Comparison of ENCODE assay signal across 8 cellular contexts in genomic region chr1:101293461-101294045, GRCh38. TPM values are rescaled to one million over a fixed set of nuclear protein-coding genes. Genes with fewer than 3 reads are reported as not detected.
A peak's percentile ranks its signal among the peaks of the same experiment; 100 is the strongest.
DNase-seq lines count a peak whose midpoint lies in the region; ATAC-seq and TF ChIP-seq lines count a peak whose summit lies in the region.

No MANE protein-coding gene starts in this region.

- H3K9me3 Mint-ChIP-seq in activated T-cell treated with anti-CD3 and anti-CD28 coated beads, Interleukin-2, amount 50 U/mL, for 24 hours: no peaks in the 10 kb centered on the region

- H3K27me3 Mint-ChIP-seq in activated T-cell treated with anti-CD3 and anti-CD28 coated beads, Interleukin-2, amount 50 U/mL, for 24 hours: no peaks in the 10 kb centered on the region

- DNase-seq in activated naive CD4-positive, alpha-beta T cell treated with Interleukin-2 at 50 U/mL for 16 hours: peak; percentile 69
- no peak for DNase-seq in activated naive CD4-positive, alpha-beta T cell (lab: John Stamatoyannopoulos, UW)
- DNase-seq in activated T-cell treated with anti-CD3 and anti-CD28 coated beads, Interleukin-2, amount 50 U/mL, for 24 hours: no peak
- peak; percentile 73 for DNase-seq in stimulated activated CD4-positive, alpha-beta T cell treated with anti-CD3 and anti-CD28 coated beads, Interleukin-4, amount 100 ng/mL, for 24 hours
- DNase-seq in NCI-H1105 (lab: John Stamatoyannopoulos, UW) (no peak), right atrium auricular region (ENCODE audit: low spot score) (no peak), thyroid gland (no peak)

- intact Hi-C loops in thyroid gland (cut with DNase I): no loop called here

- WGBS in thyroid gland, 2 donors: 83 to 92% methylated on average over 4 of the region's 4 CpGs

- H3K36me3 ChIP-seq in right atrium auricular region: no peaks in the 10 kb centered on the region
- no peaks in the 10 kb centered on the region for H3K36me3 ChIP-seq in thyroid gland

- H3K4me1 ChIP-seq in right atrium auricular region (no peaks in the 10 kb centered on the region), thyroid gland (no peaks in the 10 kb centered on the region)

- H3K36me3 Mint-ChIP-seq in activated T-cell treated with anti-CD3 and anti-CD28 coated beads, Interleukin-2, amount 50 U/mL, for 24 hours (ENCODE audit: low read depth): no peaks in the 10 kb centered on the region

- peak; percentile 60 for ATAC-seq in HG03354 (IDR thresholded peaks at IDR 0.05; ENCODE audit: poor library complexity, severe bottlenecking, unreplicated experiment)

- no peak overlapping the region for H3K4me3 ChIP-seq in right atrium auricular region
- H3K4me3 ChIP-seq in thyroid gland (replicated peaks in 1 of 3): no peak overlapping the region

- TF ChIP-seq CTCF in right atrium auricular region (IDR thresholded peaks at IDR 0.05) (no peak), thyroid gland (IDR thresholded peaks at IDR 0.05) (no peak)

- peak overlapping the region; percentile 5 for H3K4me3 Mint-ChIP-seq in activated T-cell treated with anti-CD3 and anti-CD28 coated beads, Interleukin-2, amount 50 U/mL, for 24 hours

- H3K27ac ChIP-seq in right atrium auricular region (no peak overlapping the region), thyroid gland (no peak overlapping the region)

- peaks cover 82% of the 10 kb centered on the region for H3K4me1 Mint-ChIP-seq in activated T-cell treated with anti-CD3 and anti-CD28 coated beads, Interleukin-2, amount 50 U/mL, for 24 hours (ENCODE audit: low read depth)

- H3K9me3 ChIP-seq in right atrium auricular region: no peaks in the 10 kb centered on the region
- H3K9me3 ChIP-seq in thyroid gland: no peaks in the 10 kb centered on the region

- no peaks in the 10 kb centered on the region for H3K27me3 ChIP-seq in right atrium auricular region
- H3K27me3 ChIP-seq in thyroid gland: no peaks in the 10 kb centered on the region

- H3K27ac Mint-ChIP-seq in activated T-cell treated with anti-CD3 and anti-CD28 coated beads, Interleukin-2, amount 50 U/mL, for 24 hours: peak overlapping the region; percentile 90

- TF ChIP-seq POLR2A in thyroid gland (IDR thresholded peaks at IDR 0.05): no peak

RNA-seq across cellular contexts. Expression of gene S1PR1, which starts 56.7 kb away (rescaled TPM):
- total RNA-seq in right atrium auricular region (100 to 1,000 TPM in 1 of 2 donors, 10 to 100 TPM in 1; 92.2 to 125 TPM), thyroid gland (10 to 100 TPM; 34.5 to 92.7 (median 67.0) TPM)

Comparison
In these comparisons a context has a peak if more than half of its experiments do, and no peak if none do; other contexts are left out.
1. DNase-seq: peak in activated naive CD4-positive, alpha-beta T cell treated with Interleukin-2 at 50 U/mL for 16 hours (single experiment) and stimulated activated CD4-positive, alpha-beta T cell treated with anti-CD3 and anti-CD28 coated beads, Interleukin-4, amount 100 ng/mL, for 24 hours (single experiment); none in activated naive CD4-positive, alpha-beta T cell (0 of 4), activated T-cell treated with anti-CD3 and anti-CD28 coated beads, Interleukin-2, amount 50 U/mL, for 24 hours (single experiment), NCI-H1105 (single experiment), right atrium auricular region (single experiment) and thyroid gland (0 of 2).